In genomic region chr19:1133471-1133929, GRCh38 we compare ENCODE assay signal across 8 cellular contexts. TPM values are rescaled to one million over a fixed set of nuclear protein-coding genes. Genes with fewer than 3 reads are reported as not detected.
DNase-seq lines count a peak whose midpoint lies in the region; ATAC-seq and TF ChIP-seq lines count a peak whose summit lies in the region.

No MANE protein-coding gene starts in this region.

- peaks cover 63% of the 10 kb centered on the region for H3K4me1 ChIP-seq in left ventricle myocardium inferior

- no peaks in the 10 kb centered on the region for H3K27me3 ChIP-seq in MG63
- H3K27me3 ChIP-seq in left ventricle myocardium inferior (ENCODE audit: low read depth), result no peaks in the 10 kb centered on the region

- TF ChIP-seq CTCF in left ventricle myocardium inferior (IDR thresholded peaks at IDR 0.05; ENCODE audit: borderline replicate concordance) (no peak), chondrocyte (IDR thresholded peaks at IDR 0.05) (no peak)

- H3K4me1 Mint-ChIP-seq in chondrocyte (ENCODE audit: low read depth), result peaks cover 28% of the 10 kb centered on the region

- peak overlapping the region; percentile 93 for H3K27ac ChIP-seq in left ventricle myocardium inferior (replicated peaks)

- DNase-seq in MG63 (peak; percentile 81), left ventricle myocardium inferior (no peak), HuH-7.5 (ENCODE audit: low spot score) (no peak), chondrocyte (ENCODE audit: low spot score) (no peak), dedifferentiated amniotic fluid mesenchymal stem cell (ENCODE audit: extremely low spot score) (no peak)
- DNase-seq in activated CD8-positive, alpha-beta memory T cell treated with anti-CD3 and anti-CD28 coated beads, Interleukin-2, amount 50 U/mL, for 4 hours, result peak; percentile 73
- peak; percentile 56 for DNase-seq in stimulated activated CD8-positive, alpha-beta memory T cell treated with anti-CD3 and anti-CD28 coated beads, Interleukin-12 subunit alpha, Interleukin-12 subunit beta, amount 100 ng/mL, for 24 hours (ENCODE audit: extremely low read depth)

- peaks cover 9% of the 10 kb centered on the region for H3K36me3 ChIP-seq in MG63
- H3K36me3 ChIP-seq in left ventricle myocardium inferior, result peaks cover 3% of the 10 kb centered on the region

- H3K4me3 Mint-ChIP-seq in chondrocyte (ENCODE audit: unreplicated experiment), result no peak overlapping the region

- H3K9me3 ChIP-seq in MG63 (no peaks in the 10 kb centered on the region), left ventricle myocardium inferior (replicated peaks) (no peaks in the 10 kb centered on the region)

- H3K4me3 ChIP-seq in MG63 (peak overlapping the region; percentile 18; the same call in 1 of the 2 replicates), left ventricle myocardium inferior (peak overlapping the region; percentile 79)

- H3K9me3 Mint-ChIP-seq in chondrocyte (ENCODE audit: low read depth), result no peaks in the 10 kb centered on the region

- H3K27me3 Mint-ChIP-seq in chondrocyte (ENCODE audit: low read depth), result no peaks in the 10 kb centered on the region

- peak; percentile 66 for ATAC-seq in GM19351 (IDR thresholded peaks at IDR 0.05; ENCODE audit: unreplicated experiment)

- H3K27ac Mint-ChIP-seq in chondrocyte (ENCODE audit: unreplicated experiment), result no peak overlapping the region

- intact Hi-C loops in left ventricle myocardium inferior (cut with micrococcal nuclease), result no loop called here

- no peaks in the 10 kb centered on the region for H3K36me3 Mint-ChIP-seq in chondrocyte (ENCODE audit: low read depth)

RNA-seq across cellular contexts. Expression of gene GPX4, which starts 29.7 kb away (rescaled TPM):
- total RNA-seq in MG63 (2014; rRNA removed; shearing (Covaris generic); ENCODE audit: low replicate concordance), result 293 and 320 TPM in 2 replicates
- total RNA-seq in left ventricle myocardium inferior (327 TPM), chondrocyte (240 to 246 TPM (median 245 TPM) in 3 replicates)

RNA-seq across cellular contexts. Expression of gene POLR2E, which starts 38.3 kb away (rescaled TPM):
- total RNA-seq in MG63 (2014; rRNA removed; shearing (Covaris generic); ENCODE audit: low replicate concordance), result 128 and 157 TPM in 2 replicates
- total RNA-seq in left ventricle myocardium inferior (140 TPM), chondrocyte (110 to 119 TPM (median 113 TPM) in 3 replicates)

RNA-seq across cellular contexts. Expression of gene SBNO2, which starts 40.6 kb away (rescaled TPM):
- total RNA-seq in MG63 (2014; rRNA removed; shearing (Covaris generic); ENCODE audit: low replicate concordance), result 15.6 and 22.7 TPM in 2 replicates
- total RNA-seq in left ventricle myocardium inferior (16.9 TPM), chondrocyte (25.9 to 46.0 TPM (median 45.6 TPM) in 3 replicates)

Comparison
In these comparisons a context has a peak if more than half of its experiments do, and no peak if none do; other contexts are left out.
1. DNase-seq: peak in MG63 (single experiment), activated CD8-positive, alpha-beta memory T cell treated with anti-CD3 and anti-CD28 coated beads, Interleukin-2, amount 50 U/mL, for 4 hours (single experiment) and stimulated activated CD8-positive, alpha-beta memory T cell treated with anti-CD3 and anti-CD28 coated beads, Interleukin-12 subunit alpha, Interleukin-12 subunit beta, amount 100 ng/mL, for 24 hours (single experiment); none in left ventricle myocardium inferior (single experiment), HuH-7.5 (single experiment), chondrocyte (single experiment) and dedifferentiated amniotic fluid mesenchymal stem cell (single experiment).